9 cellular contexts compared by ENCODE assay signal in the genomic region with DNA sequence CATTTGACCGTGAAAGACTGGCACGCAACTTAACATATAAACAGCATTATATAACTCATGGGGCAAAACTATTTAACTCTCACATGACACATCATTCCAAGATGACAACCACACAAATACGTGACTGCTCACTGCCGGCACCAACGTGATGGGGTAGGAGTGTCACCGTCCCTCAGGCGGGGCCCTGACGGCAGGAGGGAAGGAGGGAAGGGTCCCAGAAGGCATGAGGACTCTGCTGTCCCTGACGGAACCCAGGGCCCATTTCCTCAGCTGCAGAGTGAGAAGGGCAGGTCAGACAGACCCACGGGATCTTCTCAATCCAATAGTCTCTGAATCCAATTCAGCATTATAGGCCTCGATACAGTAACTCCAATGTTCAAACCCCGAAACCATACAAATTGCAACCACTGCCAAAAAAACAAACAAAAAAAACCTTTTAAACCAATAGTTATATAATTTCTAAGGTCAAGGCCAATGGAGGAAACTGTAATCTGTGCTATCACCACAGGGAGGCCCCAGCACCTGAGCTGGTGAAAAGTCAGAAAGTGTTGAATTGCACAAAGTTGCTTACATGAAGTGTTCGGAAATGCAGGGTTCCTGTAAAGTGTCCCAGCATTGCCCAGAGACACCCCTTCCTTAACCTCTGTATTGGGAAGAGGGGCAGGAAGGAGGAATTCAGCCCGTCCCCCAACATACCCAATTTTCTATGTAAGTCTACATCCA.
DNase-seq lines count a peak whose midpoint lies in the region; ATAC-seq and TF ChIP-seq lines count a peak whose summit lies in the region.
"Had no signal": no experiment of that assay in that cellular context is flagged by ENCODE, and none has a peak within 500 bp of the region (broad histone marks: within the 10 kb centered on the region; RNA-seq: fewer than 3 reads in every experiment).

No MANE protein-coding gene starts in this region.

- H4K20me1 ChIP-seq in HCT116 (ENCODE audit: insufficient read depth) = no peaks in the 10 kb centered on the region

- H3K4me3 ChIP-seq in HCT116 (replicated peaks in 1 of 2; ENCODE audit: low read depth in 1 of 2, low read length in 2 of 2) = no peak overlapping the region
- H3K4me3 ChIP-seq in liver (ENCODE audit: low read depth in 1 of 3, low read length in 3 of 3) = no peak overlapping the region
- H3K4me3 ChIP-seq: SK-N-MC had no signal

- no peaks in the 10 kb centered on the region for H3K79me2 ChIP-seq in HCT116 (ENCODE audit: insufficient read depth, low read length)

- H3K9me3 ChIP-seq in HCT116 (ENCODE audit: control insufficient read depth in 1 of 2, insufficient read depth in 1 of 2, low read depth in 1 of 2, low read length in 2 of 2) (no peaks in the 10 kb centered on the region), liver (ENCODE audit: control insufficient read depth in 4 of 4, low read length in 3 of 4) (no peaks in the 10 kb centered on the region)

- DNase-seq in AG09319 (ENCODE audit: extremely low read depth, low read depth) (no peak), HCT116 (ENCODE audit: low read depth, low spot score) (no peak), astrocyte of the hippocampus (ENCODE audit: low read depth, low spot score) (peak; percentile 44), HEK293T (ENCODE audit: extremely low spot score) (no peak)
- no peak for DNase-seq in T-helper 2 cell treated with Interferon-gamma antibody and Interleukin-4, amounts not matched to agents 5 μg/mL and 100 μg/mL, for 36 hours (ENCODE audit: low spot score)
- DNase-seq in activated CD4-positive, alpha-beta T cell treated with anti-CD3 and anti-CD28 coated beads, Interleukin-2, amount 10 ng/mL, durations not matched to agents 7 days and 5 days = no peak
- DNase-seq in activated T-cell treated with anti-CD3 and anti-CD28 coated beads, Interleukin-2, amount 50 U/mL, for 24 hours = no peak

- TF ChIP-seq RAD21 in HCT116 (IDR thresholded peaks at IDR 0.05; ENCODE audit: low read depth) (peak; percentile 76), liver (IDR thresholded peaks at IDR 0.05) (peak; percentile 89 to 94)

- no peak overlapping the region for H3K4me3 Mint-ChIP-seq in T-helper 2 cell treated with Interferon-gamma antibody and Interleukin-4, amounts not matched to agents 5 μg/mL and 100 μg/mL, for 36 hours
- H3K4me3 Mint-ChIP-seq in activated CD4-positive, alpha-beta T cell treated with anti-CD3 and anti-CD28 coated beads, Interleukin-2, amount 10 ng/mL, durations not matched to agents 7 days and 5 days = no peak overlapping the region
- no peak overlapping the region for H3K4me3 Mint-ChIP-seq in activated T-cell treated with anti-CD3 and anti-CD28 coated beads, Interleukin-2, amount 50 U/mL, for 24 hours

- peak; percentile 76 for ATAC-seq in HCT116

- no TSS peak for BruUV-seq in HCT116 (replicated peaks; lab: Mats Ljungman, UMichigan)

- H3K36me3 Mint-ChIP-seq in T-helper 2 cell treated with Interferon-gamma antibody and Interleukin-4, amounts not matched to agents 5 μg/mL and 100 μg/mL, for 36 hours (ENCODE audit: low read depth) = no peaks in the 10 kb centered on the region
- H3K36me3 Mint-ChIP-seq in activated CD4-positive, alpha-beta T cell treated with anti-CD3 and anti-CD28 coated beads, Interleukin-2, amount 10 ng/mL, durations not matched to agents 7 days and 5 days (ENCODE audit: low read depth) = no peaks in the 10 kb centered on the region
- H3K36me3 Mint-ChIP-seq in activated T-cell treated with anti-CD3 and anti-CD28 coated beads, Interleukin-2, amount 50 U/mL, for 24 hours (ENCODE audit: low read depth) = no peaks in the 10 kb centered on the region

- no peak overlapping the region for H3K27ac Mint-ChIP-seq in T-helper 2 cell treated with Interferon-gamma antibody and Interleukin-4, amounts not matched to agents 5 μg/mL and 100 μg/mL, for 36 hours
- no peak overlapping the region for H3K27ac Mint-ChIP-seq in activated CD4-positive, alpha-beta T cell treated with anti-CD3 and anti-CD28 coated beads, Interleukin-2, amount 10 ng/mL, durations not matched to agents 7 days and 5 days
- no peak overlapping the region for H3K27ac Mint-ChIP-seq in activated T-cell treated with anti-CD3 and anti-CD28 coated beads, Interleukin-2, amount 50 U/mL, for 24 hours

- WGBS in liver = 58% methylated on average over 14 of the region's 14 CpGs

- no peaks in the 10 kb centered on the region for H3K4me1 Mint-ChIP-seq in T-helper 2 cell treated with Interferon-gamma antibody and Interleukin-4, amounts not matched to agents 5 μg/mL and 100 μg/mL, for 36 hours (ENCODE audit: low read depth)
- no peaks in the 10 kb centered on the region for H3K4me1 Mint-ChIP-seq in activated CD4-positive, alpha-beta T cell treated with anti-CD3 and anti-CD28 coated beads, Interleukin-2, amount 10 ng/mL, durations not matched to agents 7 days and 5 days
- H3K4me1 Mint-ChIP-seq in activated T-cell treated with anti-CD3 and anti-CD28 coated beads, Interleukin-2, amount 50 U/mL, for 24 hours (ENCODE audit: low read depth) = no peaks in the 10 kb centered on the region

- intact Hi-C loops in HCT116 (cut with micrococcal nuclease) = loop anchor here (1.0 kb wide), 1 partner anchor 375 kb away; no protein-coding TSS in a partner anchor

- no peak overlapping the region for H2AFZ ChIP-seq in HCT116 (ENCODE audit: low read depth, low read length, poor library complexity, severe bottlenecking)

- H3K27ac ChIP-seq in HCT116 (ENCODE audit: low read depth, low read length) = no peak overlapping the region
- peak overlapping the region; percentile 68 to 94 for H3K27ac ChIP-seq in liver (ENCODE audit: low read depth in 1 of 2, low read length in 2 of 2)
- H3K27ac ChIP-seq: SK-N-MC had no signal

- no peaks in the 10 kb centered on the region for H3K27me3 ChIP-seq in HCT116 (ENCODE audit: insufficient read depth, low read length)
- no peaks in the 10 kb centered on the region for H3K27me3 ChIP-seq in liver (ENCODE audit: control insufficient read depth in 4 of 4, insufficient read depth in 4 of 4, low read length in 3 of 4)

- POLR2A ChIA-PET in HCT116 (lab: Charles Lee) (interaction anchor here (0.7 kb wide), 1 partner anchor 340 kb away, joined by 3 read pairs; no protein-coding TSS in a partner anchor), HEK293T (lab: Yijun Ruan, JAX) (no interaction called here)
- POLR2A ChIA-PET in activated CD4-positive, alpha-beta T cell treated with anti-CD3 and anti-CD28 coated beads, Interleukin-2, amount 10 ng/mL, durations not matched to agents 7 days and 5 days (lab: Charles Lee) = no interaction called here

- no peaks in the 10 kb centered on the region for H3K36me3 ChIP-seq in HCT116 (ENCODE audit: control insufficient read depth in 1 of 2, insufficient read depth in 2 of 2, low read length in 2 of 2)
- peaks cover 0 to 8% (median 5%) of the 10 kb centered on the region in 4 donors for H3K36me3 ChIP-seq in liver (ENCODE audit: control insufficient read depth in 4 of 4, insufficient read depth in 3 of 4, low read depth in 1 of 4, low read length in 3 of 4)

- TF ChIP-seq POLR2A in HCT116 (IDR thresholded peaks at IDR 0.05; ENCODE audit: borderline replicate concordance, extremely low read depth, insufficient read depth, insufficient read length) = no peak

- TF ChIP-seq CTCF in AG09319 (IDR thresholded peaks at IDR 0.05; ENCODE audit: low read depth, low read length) (peak; percentile 35), HCT116 (IDR thresholded peaks at IDR 0.05 in 2 of 3, conservative IDR thresholded peaks at IDR 0.05 in 1 of 3; ENCODE audit: borderline replicate concordance in 1 of 3, insufficient read depth in 1 of 3, low read depth in 2 of 3, low read length in 2 of 3) (peak; percentile 34 to 58 (median 56); a peak in 5 of 6 replicates), liver (IDR thresholded peaks at IDR 0.05; ENCODE audit: low read depth, low read length, missing input control) (peak; percentile 73)

- CTCF ChIA-PET in HCT116 (lab: Charles Lee) (interaction anchor here (0.8 to 1.3 kb wide), 4 partner anchors 9 to 374 kb away, joined by 3 to 9 read pairs (median 4); no protein-coding TSS in a partner anchor), HEK293T (lab: Yijun Ruan, JAX) (interaction anchor here (0.7 to 1.6 kb wide), 3 partner anchors 9 to 348 kb away, joined by 3 to 4 read pairs (median 3); no protein-coding TSS in a partner anchor)
- CTCF ChIA-PET in activated CD4-positive, alpha-beta T cell treated with anti-CD3 and anti-CD28 coated beads, Interleukin-2, amount 10 ng/mL, durations not matched to agents 7 days and 5 days (lab: Charles Lee) = no interaction called here

- no peak overlapping the region for H3K4me2 ChIP-seq in HCT116 (ENCODE audit: low read length)

- no peaks in the 10 kb centered on the region for H3K9me2 ChIP-seq in HCT116 (ENCODE audit: insufficient read depth)

- RAD21 ChIA-PET in HCT116 (lab: Charles Lee; ENCODE audit: low non-redundant PET in 1 of 2, low total read pairs in 2 of 2, uncharacterized antibody in 2 of 2, unreplicated experiment in 2 of 2) = interaction anchor here in 1 of 2 experiments (0.7 kb wide), 1 partner anchor 26 kb away, joined by 3 read pairs; no protein-coding TSS in a partner anchor

- no peak overlapping the region for H3K9ac ChIP-seq in HCT116 (ENCODE audit: low read length)
- H3K9ac ChIP-seq in liver (ENCODE audit: low read depth in 1 of 2, low read length in 2 of 2) = peak overlapping the region in 1 of 2 donors; percentile 19

- no peaks in the 10 kb centered on the region for H3K9me3 Mint-ChIP-seq in T-helper 2 cell treated with Interferon-gamma antibody and Interleukin-4, amounts not matched to agents 5 μg/mL and 100 μg/mL, for 36 hours
- no peaks in the 10 kb centered on the region for H3K9me3 Mint-ChIP-seq in activated CD4-positive, alpha-beta T cell treated with anti-CD3 and anti-CD28 coated beads, Interleukin-2, amount 10 ng/mL, durations not matched to agents 7 days and 5 days
- H3K9me3 Mint-ChIP-seq in activated T-cell treated with anti-CD3 and anti-CD28 coated beads, Interleukin-2, amount 50 U/mL, for 24 hours = no peaks in the 10 kb centered on the region

- no peaks in the 10 kb centered on the region for H3K27me3 Mint-ChIP-seq in T-helper 2 cell treated with Interferon-gamma antibody and Interleukin-4, amounts not matched to agents 5 μg/mL and 100 μg/mL, for 36 hours (ENCODE audit: low read depth)
- H3K27me3 Mint-ChIP-seq in activated CD4-positive, alpha-beta T cell treated with anti-CD3 and anti-CD28 coated beads, Interleukin-2, amount 10 ng/mL, durations not matched to agents 7 days and 5 days = no peaks in the 10 kb centered on the region
- H3K27me3 Mint-ChIP-seq in activated T-cell treated with anti-CD3 and anti-CD28 coated beads, Interleukin-2, amount 50 U/mL, for 24 hours = peaks cover 3% of the 10 kb centered on the region

- H3K4me1 ChIP-seq in HCT116 (ENCODE audit: control insufficient read depth in 1 of 2, insufficient read depth in 2 of 2, low read length in 2 of 2) (peaks cover 7 to 12% of the 10 kb centered on the region in 2 experiments; a peak in 3 of 4 replicates), liver (ENCODE audit: control insufficient read depth in 4 of 4, insufficient read depth in 4 of 4, low read length in 3 of 4) (peaks cover 7 to 67% (median 55%) of the 10 kb centered on the region in 4 donors)

TF ChIP-seq in HCT116, 20 proteins besides CTCF, POLR2A, EP300 and RAD21 (continues in another document):
- no peak for TF ChIP-seq POLR2AphosphoS5 (IDR thresholded peaks at IDR 0.05; ENCODE audit: low read depth, low read length)

TF ChIP-seq in HEK293T, 16 proteins besides CTCF, POLR2A, EP300 and RAD21 (continues in another document):
- TF ChIP-seq FOXA1 (IDR thresholded peaks at IDR 0.05) (no peak), HDGF (IDR thresholded peaks at IDR 0.05; ENCODE audit: borderline replicate concordance) (no peak)
